Comparison of ENCODE assay signal across 17 cellular contexts in the genomic region with DNA sequence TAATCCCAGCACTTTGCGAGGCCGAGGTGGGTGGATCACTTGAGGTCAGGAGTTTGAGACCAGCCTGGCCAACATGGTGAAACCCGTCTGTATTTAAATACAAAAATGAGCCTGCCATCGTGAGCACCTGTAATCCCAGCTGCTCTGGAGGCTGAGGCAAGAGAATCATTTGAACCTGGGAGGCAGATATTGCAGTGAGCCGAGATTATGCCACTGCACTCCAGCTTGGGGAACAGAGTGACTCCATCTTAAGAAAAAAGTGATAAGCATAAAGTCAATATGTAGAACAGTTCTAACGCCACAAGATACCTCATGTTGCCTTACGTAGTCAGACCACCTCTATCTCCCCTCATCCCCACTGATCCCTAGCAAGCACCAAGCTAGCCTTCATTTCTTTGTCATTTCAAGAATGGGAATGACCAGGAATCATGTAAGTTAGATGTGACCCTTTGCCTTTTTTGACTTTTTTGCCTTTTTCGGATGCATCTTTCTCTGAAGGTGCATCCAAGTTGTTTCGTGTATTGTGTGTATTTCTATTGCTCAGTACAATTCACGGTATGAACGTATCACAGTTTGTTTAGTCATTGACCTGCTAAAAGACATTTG.
DNase-seq lines count a peak whose midpoint lies in the region; ATAC-seq lines count a peak whose summit lies in the region.
"Had no signal": no experiment of that assay in that cellular context is flagged by ENCODE, and none has a peak within 500 bp of the region (broad histone marks: within the 10 kb centered on the region; RNA-seq: fewer than 3 reads in every experiment).

No MANE protein-coding gene starts in this region.

- ATAC-seq in stimulated activated naive CD8-positive, alpha-beta T cell treated with anti-CD3 and anti-CD28 coated beads, Interleukin-15, amount 100 ng/mL, for 72 hours: no peak
- ATAC-seq in activated naive CD8-positive, alpha-beta T cell treated with anti-CD3 and anti-CD28 coated beads, Interleukin-2, amount 50 U/mL, for 24 hours: peak; percentile 22
- no peak for ATAC-seq in GM18861 (IDR thresholded peaks at IDR 0.05; ENCODE audit: unreplicated experiment)
- ATAC-seq: effector memory CD8-positive, alpha-beta T cell had no signal

- H3K27ac Mint-ChIP-seq in stimulated activated naive CD8-positive, alpha-beta T cell treated with anti-CD3 and anti-CD28 coated beads, Interleukin-15, Interleukin-2, amounts not matched to agents 100 ng/mL and 50 ng/mL, for 24 hours: peak overlapping the region; percentile 53
- H3K27ac Mint-ChIP-seq in stimulated activated naive CD8-positive, alpha-beta T cell treated with anti-CD3 and anti-CD28 coated beads, Interleukin-15, amount 100 ng/mL, for 72 hours: no peak overlapping the region
- H3K27ac Mint-ChIP-seq in activated naive CD8-positive, alpha-beta T cell treated with anti-CD3 and anti-CD28 coated beads, Interleukin-2, amount 50 U/mL, for 24 hours: peak overlapping the region; percentile 50

- no peak for DNase-seq in stimulated activated naive CD8-positive, alpha-beta T cell treated with anti-CD3 and anti-CD28 coated beads, Interleukin-15, amount 100 ng/mL, for 72 hours
- DNase-seq in NAMALWA (ENCODE audit: low spot score) (peak; percentile 23), cortex of kidney (lab: John Stamatoyannopoulos, UW) (no peak), NCI-H1048 (lab: John Stamatoyannopoulos, UW) (no peak), HK-2 (ENCODE audit: unreplicated experiment) (no peak)
- no peak for DNase-seq in activated naive CD8-positive, alpha-beta T cell treated with anti-CD3 and anti-CD28 coated beads, Interleukin-2, amount 50 U/mL, for 24 hours
- DNase-seq: activated gamma-delta T cell treated with Interleukin-2 at 50 U/mL for 16 hours; BE2C; effector memory CD8-positive, alpha-beta T cell; EL; KBM-7; NCI-H1436 treated with DMSO at 0.1 percent for 48 hours; Peyer's patch; T-helper 2 cell had no signal

- no peaks in the 10 kb centered on the region for H3K27me3 Mint-ChIP-seq in stimulated activated naive CD8-positive, alpha-beta T cell treated with anti-CD3 and anti-CD28 coated beads, Interleukin-15, Interleukin-2, amounts not matched to agents 100 ng/mL and 50 ng/mL, for 24 hours
- no peaks in the 10 kb centered on the region for H3K27me3 Mint-ChIP-seq in stimulated activated naive CD8-positive, alpha-beta T cell treated with anti-CD3 and anti-CD28 coated beads, Interleukin-15, amount 100 ng/mL, for 72 hours
- H3K27me3 Mint-ChIP-seq in activated naive CD8-positive, alpha-beta T cell treated with anti-CD3 and anti-CD28 coated beads, Interleukin-2, amount 50 U/mL, for 24 hours: no peaks in the 10 kb centered on the region
- H3K27me3 Mint-ChIP-seq: effector memory CD8-positive, alpha-beta T cell; natural killer cell treated with Interleukin-12 subunit alpha and Interleukin-12 subunit beta and Interleukin-15 and Interleukin-18, amount 100 ng/mL, for 72 hours had no signal

- peak overlapping the region; percentile 26 for H3K4me3 Mint-ChIP-seq in stimulated activated naive CD8-positive, alpha-beta T cell treated with anti-CD3 and anti-CD28 coated beads, Interleukin-15, Interleukin-2, amounts not matched to agents 100 ng/mL and 50 ng/mL, for 24 hours
- H3K4me3 Mint-ChIP-seq in stimulated activated naive CD8-positive, alpha-beta T cell treated with anti-CD3 and anti-CD28 coated beads, Interleukin-15, amount 100 ng/mL, for 72 hours: no peak overlapping the region
- no peak overlapping the region for H3K4me3 Mint-ChIP-seq in activated naive CD8-positive, alpha-beta T cell treated with anti-CD3 and anti-CD28 coated beads, Interleukin-2, amount 50 U/mL, for 24 hours
- H3K4me3 Mint-ChIP-seq: effector memory CD8-positive, alpha-beta T cell; natural killer cell treated with Interleukin-12 subunit alpha and Interleukin-12 subunit beta and Interleukin-15 and Interleukin-18, amount 100 ng/mL, for 72 hours had no signal

- H3K36me3 Mint-ChIP-seq in stimulated activated naive CD8-positive, alpha-beta T cell treated with anti-CD3 and anti-CD28 coated beads, Interleukin-15, Interleukin-2, amounts not matched to agents 100 ng/mL and 50 ng/mL, for 24 hours (ENCODE audit: low read depth): peaks cover 84% of the 10 kb centered on the region
- H3K36me3 Mint-ChIP-seq in activated naive CD8-positive, alpha-beta T cell treated with anti-CD3 and anti-CD28 coated beads, Interleukin-2, amount 50 U/mL, for 24 hours (ENCODE audit: low read depth): peaks cover 83% of the 10 kb centered on the region

- no peaks in the 10 kb centered on the region for H3K9me3 Mint-ChIP-seq in stimulated activated naive CD8-positive, alpha-beta T cell treated with anti-CD3 and anti-CD28 coated beads, Interleukin-15, Interleukin-2, amounts not matched to agents 100 ng/mL and 50 ng/mL, for 24 hours
- H3K9me3 Mint-ChIP-seq in stimulated activated naive CD8-positive, alpha-beta T cell treated with anti-CD3 and anti-CD28 coated beads, Interleukin-15, amount 100 ng/mL, for 72 hours: no peaks in the 10 kb centered on the region
- H3K9me3 Mint-ChIP-seq in activated naive CD8-positive, alpha-beta T cell treated with anti-CD3 and anti-CD28 coated beads, Interleukin-2, amount 50 U/mL, for 24 hours: no peaks in the 10 kb centered on the region
- H3K9me3 Mint-ChIP-seq: effector memory CD8-positive, alpha-beta T cell; natural killer cell treated with Interleukin-12 subunit alpha and Interleukin-12 subunit beta and Interleukin-15 and Interleukin-18, amount 100 ng/mL, for 72 hours had no signal

- H3K4me1 Mint-ChIP-seq in stimulated activated naive CD8-positive, alpha-beta T cell treated with anti-CD3 and anti-CD28 coated beads, Interleukin-15, Interleukin-2, amounts not matched to agents 100 ng/mL and 50 ng/mL, for 24 hours (ENCODE audit: low read depth): peaks cover 97% of the 10 kb centered on the region
- H3K4me1 Mint-ChIP-seq in stimulated activated naive CD8-positive, alpha-beta T cell treated with anti-CD3 and anti-CD28 coated beads, Interleukin-15, amount 100 ng/mL, for 72 hours: peaks cover 75% of the 10 kb centered on the region
- peaks cover 89% of the 10 kb centered on the region for H3K4me1 Mint-ChIP-seq in activated naive CD8-positive, alpha-beta T cell treated with anti-CD3 and anti-CD28 coated beads, Interleukin-2, amount 50 U/mL, for 24 hours

Comparison
In these comparisons a context has a peak if more than half of its experiments do, and no peak if none do; other contexts are left out.
1. H3K27ac Mint-ChIP-seq: peak in stimulated activated naive CD8-positive, alpha-beta T cell treated with anti-CD3 and anti-CD28 coated beads, Interleukin-15, Interleukin-2, amounts not matched to agents 100 ng/mL and 50 ng/mL, for 24 hours (single experiment) and activated naive CD8-positive, alpha-beta T cell treated with anti-CD3 and anti-CD28 coated beads, Interleukin-2, amount 50 U/mL, for 24 hours (single experiment); none in stimulated activated naive CD8-positive, alpha-beta T cell treated with anti-CD3 and anti-CD28 coated beads, Interleukin-15, amount 100 ng/mL, for 72 hours (0 of 2).